ENCODE assay signal across 18 cellular contexts in genomic region chr1:53274026-53274425, GRCh38. TPM values are rescaled to one million over a fixed set of nuclear protein-coding genes. Genes with fewer than 3 reads are reported as not detected.
DNase-seq lines count a peak whose midpoint lies in the region; ATAC-seq and TF ChIP-seq lines count a peak whose summit lies in the region.
"Had no signal": no experiment of that assay in that cellular context is flagged by ENCODE, and none has a peak within 500 bp of the region (broad histone marks: within the 10 kb centered on the region; RNA-seq: fewer than 3 reads in every experiment).

No MANE protein-coding gene starts in this region.

- H4K91ac ChIP-seq in H9 (ENCODE audit: insufficient read length, low read depth, low read length): no peak overlapping the region

- H2AFZ ChIP-seq in H9 (ENCODE audit: low read length): no peak overlapping the region
- no peak overlapping the region for H2AFZ ChIP-seq in osteoblast (ENCODE audit: low read length)

- no peak overlapping the region for H2BK15ac ChIP-seq in H9 (ENCODE audit: low read depth, low read length)

- no peak for TF ChIP-seq CTCF in H9 (conservative IDR thresholded peaks at IDR 0.05)
- TF ChIP-seq CTCF in RWPE2 (IDR thresholded peaks at IDR 0.05; ENCODE audit: poor library complexity, severe bottlenecking): no peak
- TF ChIP-seq CTCF in osteoblast (IDR thresholded peaks at IDR 0.05; ENCODE audit: extremely low read depth, low read depth, low read length): no peak
- no peak for TF ChIP-seq CTCF in right atrium auricular region (IDR thresholded peaks at IDR 0.05)

- no peaks in the 10 kb centered on the region for H3K27me3 ChIP-seq in H9 (ENCODE audit: insufficient read depth, low read length)
- no peaks in the 10 kb centered on the region for H3K27me3 ChIP-seq in RWPE2 (ENCODE audit: insufficient read depth, poor library complexity, severe bottlenecking)
- no peaks in the 10 kb centered on the region for H3K27me3 ChIP-seq in osteoblast (ENCODE audit: insufficient read depth, low read length)
- H3K27me3 ChIP-seq in right atrium auricular region: no peaks in the 10 kb centered on the region
- H3K27me3 ChIP-seq: SJSA1 had no signal

- H3K14ac ChIP-seq in H9 (ENCODE audit: insufficient read depth, low read length): no peak overlapping the region

- H2BK20ac ChIP-seq in H9 (ENCODE audit: low read depth, low read length, poor library complexity, severe bottlenecking): no peak overlapping the region

- no peak overlapping the region for H3K4me3 Mint-ChIP-seq in H9
- H3K4me3 Mint-ChIP-seq: CD14-positive monocyte had no signal

- H3K27ac Mint-ChIP-seq in H9: peak overlapping the region in 2 of 3 experiments; percentile 34 to 91; a peak in 5 of 7 replicates

- H3K27ac ChIP-seq in H9 (ENCODE audit: insufficient read length, low read depth, low read length) (no peak overlapping the region), RWPE2 (ENCODE audit: poor library complexity, severe bottlenecking) (peak overlapping the region; percentile 30), osteoblast (ENCODE audit: low read depth, low read length) (no peak overlapping the region), right atrium auricular region (no peak overlapping the region)
- H3K27ac ChIP-seq: HL-60, SJSA1 had no signal

- H3K36me3 ChIP-seq in RWPE2 (ENCODE audit: low read depth) (peaks cover 46% of the 10 kb centered on the region), osteoblast (ENCODE audit: insufficient read depth, low read length) (no peaks in the 10 kb centered on the region), right atrium auricular region (no peaks in the 10 kb centered on the region)

- H3K36me3 Mint-ChIP-seq in H9 (ENCODE audit: insufficient read depth in 1 of 3, low read depth in 3 of 3): peaks cover 47 to 78% (median 71%) of the 10 kb centered on the region in 3 experiments

- no peak for DNase-seq in H9
- no peak for DNase-seq in RWPE2 (ENCODE audit: low spot score)
- DNase-seq in osteoblast (ENCODE audit: insufficient read length, low spot score, missing footprints): peak; percentile 73
- no peak for DNase-seq in COLO829 (ENCODE audit: low spot score)
- DNase-seq in right atrium auricular region (ENCODE audit: low spot score): no peak
- DNase-seq in central memory CD4-positive, alpha-beta T cell: no peak
- no peak for DNase-seq in ecto neural progenitor cell (ENCODE audit: low spot score)
- DNase-seq: DMS 273 treated with DMSO at 0.1 percent for 48 hours, NCI-H1417 treated with DMSO at 0.1 percent for 48 hours, NCI-H187 treated with DMSO at 0.1 percent for 48 hours, NCI-H2227 treated with DMSO at 0.1 percent for 48 hours, NCI-H510A treated with DMSO at 0.1 percent for 48 hours, NCI-H82 had no signal

- H3K9me3 ChIP-seq in H9 (ENCODE audit: control insufficient read depth, low read depth, low read length) (no peaks in the 10 kb centered on the region), RWPE2 (ENCODE audit: severe bottlenecking) (no peaks in the 10 kb centered on the region), osteoblast (ENCODE audit: low read depth, low read length) (no peaks in the 10 kb centered on the region), right atrium auricular region (no peaks in the 10 kb centered on the region)
- H3K9me3 ChIP-seq: SJSA1 had no signal

- no peak overlapping the region for H3K9ac ChIP-seq in H9 (ENCODE audit: extremely low read depth, insufficient read length, low read length)

- H3K23ac ChIP-seq in H9 (ENCODE audit: insufficient read length, low read depth, low read length): no peak overlapping the region

- H4K8ac ChIP-seq in H9 (replicated peaks; ENCODE audit: insufficient read length, low read depth, low read length): no peak overlapping the region

- H3K4me1 ChIP-seq in H9 (ENCODE audit: insufficient read depth, low read length): no peaks in the 10 kb centered on the region
- peaks cover 8% of the 10 kb centered on the region for H3K4me1 ChIP-seq in RWPE2 (ENCODE audit: insufficient read depth, poor library complexity, severe bottlenecking)
- H3K4me1 ChIP-seq in osteoblast (ENCODE audit: insufficient read depth, low read length): no peaks in the 10 kb centered on the region
- no peaks in the 10 kb centered on the region for H3K4me1 ChIP-seq in right atrium auricular region
- H3K4me1 ChIP-seq: SJSA1 had no signal

- no peaks in the 10 kb centered on the region for H3K79me1 ChIP-seq in H9 (ENCODE audit: insufficient read depth, low read depth, low read length, poor library complexity, severe bottlenecking)

- H4K20me1 ChIP-seq in H9 (ENCODE audit: control insufficient read depth, insufficient read depth, insufficient read length) (no peaks in the 10 kb centered on the region), osteoblast (ENCODE audit: insufficient read depth, low read length) (no peaks in the 10 kb centered on the region)

- H2BK120ac ChIP-seq in H9 (ENCODE audit: low read depth, low read length, poor library complexity, severe bottlenecking): no peak overlapping the region

- no peak overlapping the region for H3K4me3 ChIP-seq in RWPE2 (ENCODE audit: severe bottlenecking)
- no peak overlapping the region for H3K4me3 ChIP-seq in osteoblast (ENCODE audit: insufficient read depth, low read length)
- H3K4me3 ChIP-seq in right atrium auricular region: no peak overlapping the region
- H3K4me3 ChIP-seq: SJSA1 had no signal

- no peak overlapping the region for H3K18ac ChIP-seq in H9 (ENCODE audit: insufficient read length, low read depth, low read length)

- no peak overlapping the region for H3K4me2 ChIP-seq in H9 (ENCODE audit: insufficient read depth, insufficient read length, low read length)
- H3K4me2 ChIP-seq in osteoblast (ENCODE audit: insufficient read depth, low read length): no peak overlapping the region

- no peak overlapping the region for H3K4ac ChIP-seq in H9 (ENCODE audit: low read depth, low read length)

- H2BK12ac ChIP-seq in H9 (ENCODE audit: insufficient read length, low read depth, low read length): no peak overlapping the region

- no peaks in the 10 kb centered on the region for H3K79me2 ChIP-seq in H9 (ENCODE audit: insufficient read depth, low read length)
- no peaks in the 10 kb centered on the region for H3K79me2 ChIP-seq in osteoblast (ENCODE audit: insufficient read depth, low read length)

- H3T11ph ChIP-seq in H9 (ENCODE audit: low read length): no peak overlapping the region

- peaks cover 2% of the 10 kb centered on the region for H3K23me2 ChIP-seq in H9 (ENCODE audit: insufficient read length, low read depth, low read length, poor library complexity, severe bottlenecking)

- H2AK5ac ChIP-seq in H9 (ENCODE audit: insufficient read length, low read length): no peak overlapping the region

- no peak overlapping the region for H3K56ac ChIP-seq in H9 (ENCODE audit: insufficient read length, low read depth, low read length)

- ATAC-seq in RWPE2 (ENCODE audit: low read depth) (no peak), esophagus mucosa (peak; percentile 7)
- ATAC-seq: HCT116 had no signal

- H3K27me3 Mint-ChIP-seq in H9 (ENCODE audit: low read depth): no peaks in the 10 kb centered on the region; the same call in 1 of the 2 replicates

- no peak overlapping the region for H2BK5ac ChIP-seq in H9 (ENCODE audit: insufficient read length, low read length)

- WGBS in H9 (ENCODE audit: extremely low coverage, insufficient read length, low lambda C conversion rate): no CpG with 5 or more reads among the region's 4 CpGs

- no peak overlapping the region for H4K5ac ChIP-seq in H9 (ENCODE audit: insufficient read length, low read depth, low read length)

- no peaks in the 10 kb centered on the region for H3K9me3 Mint-ChIP-seq in H9
- H3K9me3 Mint-ChIP-seq: CD14-positive monocyte had no signal

- H3K4me1 Mint-ChIP-seq in H9: no peaks in the 10 kb centered on the region

RNA-seq across cellular contexts. Expression of gene MAGOH, which starts 35.7 kb away (rescaled TPM):
- total RNA-seq in H9 (2021) (81.2 and 82.7 TPM in 2 replicates), esophagus mucosa (30.0 TPM), osteoblast (15.6 and 22.8 TPM in 2 replicates), right atrium auricular region (10 to 100 TPM; 21.9 to 22.1 TPM)

RNA-seq across cellular contexts. Expression of gene CZIB, which starts 53.6 kb away (rescaled TPM):
- total RNA-seq in H9 (2021) (67.0 and 73.2 TPM in 2 replicates), esophagus mucosa (28.0 TPM), osteoblast (63.7 and 65.4 TPM in 2 replicates), right atrium auricular region (10 to 100 TPM; 36.8 to 38.2 TPM)

RNA-seq across cellular contexts. Expression of gene LRP8, which starts 53.8 kb away (rescaled TPM):
- 69.2 and 78.6 TPM in 2 replicates for total RNA-seq in H9 (2021)
- 21.0 TPM for total RNA-seq in esophagus mucosa
- 8.3 and 11.2 TPM in 2 replicates for total RNA-seq in osteoblast
- 1 to 10 TPM; 2.2 to 3.6 TPM for total RNA-seq in right atrium auricular region
